Comparison of ENCODE assay signal across 34 cellular contexts in genomic region chr4:15139599-15139998, GRCh38.
"Had no signal": no experiment of that assay in that cellular context is flagged by ENCODE, and none has a peak within 500 bp of the region (broad histone marks: within the 10 kb centered on the region; RNA-seq: fewer than 3 reads in every experiment).

No MANE protein-coding gene starts in this region.

- H3K27me3 ChIP-seq: adrenal gland, ascending aorta, body of pancreas, brain microvascular endothelial cell, breast epithelium, cardiac muscle cell had no signal

- DNase-seq: activated effector memory CD4-positive, alpha-beta T cell treated with anti-CD3 and anti-CD28 coated beads, Interleukin-2, amount 50 U/mL, for 16 hours; activated effector memory CD4-positive, alpha-beta T cell treated with Interleukin-2 at 50 U/mL for 16 hours; activated gamma-delta T cell; activated gamma-delta T cell treated with Interleukin-2 at 50 U/mL for 16 hours; activated naive CD4-positive, alpha-beta T cell; activated naive CD4-positive, alpha-beta T cell treated with anti-CD3 and anti-CD28 coated beads for 36 hours; activated naive CD4-positive, alpha-beta T cell treated with anti-CD3 and anti-CD28 coated beads, Interleukin-2, amount 10 ng/mL, durations not matched to agents 7 days and 5 days; activated naive CD4-positive, alpha-beta T cell treated with anti-CD3 and anti-CD28 coated beads, Interleukin-2, amount 50 U/mL, for 16 hours; activated naive CD4-positive, alpha-beta T cell treated with Interleukin-2 at 50 U/mL for 16 hours; activated naive CD8-positive, alpha-beta T cell treated with anti-CD3 and anti-CD28 coated beads for 36 hours; activated naive CD8-positive, alpha-beta T cell treated with anti-CD3 and anti-CD28 coated beads, Interleukin-2, amount 10 ng/mL, durations not matched to agents 7 days and 5 days; activated naive CD8-positive, alpha-beta T cell treated with anti-CD3 and anti-CD28 coated beads, Interleukin-2, amount 50 U/mL, for 24 hours; activated T-cell treated with anti-CD3 and anti-CD28 coated beads, Interleukin-2, amount 50 U/mL, for 1 hour; activated T-cell treated with anti-CD3 and anti-CD28 coated beads, Interleukin-2, amount 50 U/mL, for 24 hours; activated T-cell treated with anti-CD3 and anti-CD28 coated beads, Interleukin-2, amount 50 U/mL, for 4 hours; activated T-cell treated with anti-CD3 and anti-CD28 coated beads, Interleukin-2, amount 50 U/mL, for 48 hours; activated T-cell treated with anti-CD3 and anti-CD28 coated beads, Interleukin-2, amount 50 U/mL, for 72 hours; adrenal gland; amniotic stem cell; amygdala; anterior cingulate cortex; aorta; body of pancreas; brain microvascular endothelial cell; caudate nucleus; central memory CD4-positive, alpha-beta T cell; cerebellar nuclear complex had no signal

- H3K9me3 ChIP-seq: ascending aorta, body of pancreas had no signal

- ATAC-seq: activated naive CD4-positive, alpha-beta T cell treated with anti-CD3 and anti-CD28 coated beads, Interleukin-2, amount 50 U/mL, for 72 hours; activated naive CD8-positive, alpha-beta T cell treated with anti-CD3 and anti-CD28 coated beads, Interleukin-2, amount 50 U/mL, for 24 hours; activated T-cell treated with anti-CD3 and anti-CD28 coated beads, Interleukin-2, amount 50 U/mL, for 4 hours; activated T-cell treated with anti-CD3 and anti-CD28 coated beads, Interleukin-2, amount 50 U/mL, for 72 hours; activated T-helper 17 cell treated with anti-CD3 and anti-CD28 coated beads, Interleukin-2, amount 50 U/mL, for 72 hours; body of pancreas had no signal

- FAIRE-seq: astrocyte, bronchial epithelial cell had no signal

- H3K4me1 ChIP-seq: adrenal gland, ascending aorta, body of pancreas, breast epithelium had no signal

- H3K36me3 ChIP-seq: adrenal gland, ascending aorta, brain microvascular endothelial cell, breast epithelium, cardiac muscle cell had no signal

- H3K4me3 ChIP-seq: adrenal gland, ascending aorta, body of pancreas, breast epithelium, cardiac muscle cell had no signal

- H3K27ac ChIP-seq: adrenal gland, ascending aorta, body of pancreas, brain microvascular endothelial cell, breast epithelium, cardiac muscle cell had no signal
